ENCODE assay signal across 9 cellular contexts in the genomic region with DNA sequence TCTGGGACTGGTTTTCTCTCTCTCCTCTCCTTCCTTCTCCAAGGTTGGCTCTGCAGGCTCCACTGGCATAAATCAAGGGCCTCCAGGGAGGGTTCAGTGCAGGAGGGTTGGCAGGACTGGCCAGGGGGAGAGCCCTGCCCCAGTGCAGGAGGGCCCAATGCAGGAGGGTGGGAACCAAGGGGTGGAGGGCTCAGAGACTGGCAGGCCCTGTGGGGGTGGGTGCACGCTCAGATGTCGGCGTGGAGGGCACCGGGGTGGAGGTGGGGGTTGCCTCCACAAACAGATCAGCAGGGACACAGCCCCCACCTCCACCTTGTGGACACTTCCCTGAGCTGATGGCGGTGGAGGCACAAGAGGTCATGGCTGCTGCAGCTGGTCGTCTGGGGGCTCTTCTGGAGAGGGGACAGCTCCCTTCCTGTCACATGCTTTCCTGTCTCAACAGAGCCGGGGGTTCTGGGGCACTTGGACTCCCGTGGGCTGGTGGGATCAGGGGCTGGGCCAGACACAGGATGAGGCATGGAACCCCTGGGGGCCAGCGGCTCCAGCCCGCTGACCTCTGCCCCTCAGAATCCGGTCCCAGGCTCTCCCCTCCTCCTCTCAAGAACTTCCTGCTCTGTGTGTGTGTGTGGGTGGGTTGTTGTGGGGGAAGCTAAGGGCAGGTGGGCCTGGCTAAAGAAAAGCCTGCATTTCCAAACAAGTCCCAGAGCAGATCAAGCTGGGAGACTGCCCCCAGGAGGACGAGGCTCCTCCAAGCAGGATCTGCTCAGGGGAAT. TPM values are rescaled to one million over a fixed set of nuclear protein-coding genes. Genes with fewer than 3 reads are reported as not detected.
DNase-seq lines count a peak whose midpoint lies in the region; ATAC-seq and TF ChIP-seq lines count a peak whose summit lies in the region.
"Had no signal": no experiment of that assay in that cellular context is flagged by ENCODE, and none has a peak within 500 bp of the region (broad histone marks: within the 10 kb centered on the region; RNA-seq: fewer than 3 reads in every experiment).

No MANE protein-coding gene starts in this region.

- H3K27me3 Mint-ChIP-seq in WTC11 (ENCODE audit: low read depth), result peaks cover 9% of the 10 kb centered on the region

- H3K27ac ChIP-seq in spleen, result peak overlapping the region; percentile 60 to 99 (median 84)

- intact Hi-C loops in left ventricle myocardium superior (cut with micrococcal nuclease), result no loop called here
- intact Hi-C loops in spleen (cut with DNase I; ENCODE audit: low total_unique reads), result no loop called here

- peaks cover 0 to 26% (median 15%) of the 10 kb centered on the region in 6 donors for H3K36me3 ChIP-seq in spleen

- peaks cover 0 to 20% (median 11%) of the 10 kb centered on the region in 7 donors for H3K27me3 ChIP-seq in spleen (replicated peaks in 1 of 7)

- TF ChIP-seq POLR2A in spleen (IDR thresholded peaks at IDR 0.05), result no peak

- peak overlapping the region in 3 of 8 donors; percentile 1 to 33 (median 12) for H3K4me3 ChIP-seq in spleen

- H3K27ac Mint-ChIP-seq in WTC11, result peak overlapping the region; percentile 86

- peak; percentile 11 for DNase-seq in NCI-H1694 (lab: John Stamatoyannopoulos, UW)
- no peak for DNase-seq in NCI-H1694 treated with DMSO at 0.1 percent for 48 hours (lab: John Stamatoyannopoulos, UW)
- no peak for DNase-seq in WTC11 (ENCODE audit: low spot score)
- DNase-seq in left ventricle myocardium superior, result peak; percentile 68
- peak; percentile 85 for DNase-seq in spleen
- no peak for DNase-seq in DMS153 treated with DMSO at 0.1 percent for 48 hours (lab: John Stamatoyannopoulos, UW; ENCODE audit: unreplicated experiment)

- CTCF ChIA-PET in WTC11 (lab: Charles Lee), result interaction anchor here (0.6 to 3.9 kb wide), 17 partner anchors 10 to 320 kb away, joined by 3 to 34 read pairs (median 4); a partner anchor contains a TSS

- peaks cover 57 to 100% (median 90%) of the 10 kb centered on the region in 6 donors for H3K4me1 ChIP-seq in spleen

- H3K9me3 Mint-ChIP-seq in WTC11, result no peaks in the 10 kb centered on the region

- POLR2A ChIA-PET in WTC11 (lab: Charles Lee), result interaction anchor here (0.6 to 1.2 kb wide), 5 partner anchors 11 to 50 kb away, joined by 3 to 7 read pairs (median 5); no protein-coding TSS in a partner anchor

- peaks cover 4% of the 10 kb centered on the region; the same call in 1 of the 2 replicates for H3K36me3 Mint-ChIP-seq in WTC11

- H3K4me3 Mint-ChIP-seq in WTC11, result peak overlapping the region; percentile 43

- H3K4me1 Mint-ChIP-seq in WTC11, result peaks cover 47% of the 10 kb centered on the region

- TF ChIP-seq CTCF in WTC11 (IDR thresholded peaks at IDR 0.05) (no peak), spleen (IDR thresholded peaks at IDR 0.05 in 8 of 11, conservative IDR thresholded peaks at IDR 0.05 in 3 of 11) (peak in 7 of 11 experiments; percentile 22 to 48 (median 29))

- peak; percentile 33 for ATAC-seq in WTC11
- ATAC-seq in left ventricle myocardium superior, result peak; percentile 48
- ATAC-seq in HG02571 (IDR thresholded peaks at IDR 0.05; ENCODE audit: unreplicated experiment), result no peak
- no peak for ATAC-seq in HG02840 (IDR thresholded peaks at IDR 0.05; ENCODE audit: low FRiP score, unreplicated experiment)

- WGBS in spleen, 5 donors, result 2 to 11% (median 3%) methylated on average over 9 to 12 of the region's 12 CpGs

- no peaks in the 10 kb centered on the region for H3K9me3 ChIP-seq in spleen

TF ChIP-seq in WTC11, 78 proteins besides CTCF, POLR2A, EP300 and RAD21 (continues in another document):
- TF ChIP-seq, protein P1, sequence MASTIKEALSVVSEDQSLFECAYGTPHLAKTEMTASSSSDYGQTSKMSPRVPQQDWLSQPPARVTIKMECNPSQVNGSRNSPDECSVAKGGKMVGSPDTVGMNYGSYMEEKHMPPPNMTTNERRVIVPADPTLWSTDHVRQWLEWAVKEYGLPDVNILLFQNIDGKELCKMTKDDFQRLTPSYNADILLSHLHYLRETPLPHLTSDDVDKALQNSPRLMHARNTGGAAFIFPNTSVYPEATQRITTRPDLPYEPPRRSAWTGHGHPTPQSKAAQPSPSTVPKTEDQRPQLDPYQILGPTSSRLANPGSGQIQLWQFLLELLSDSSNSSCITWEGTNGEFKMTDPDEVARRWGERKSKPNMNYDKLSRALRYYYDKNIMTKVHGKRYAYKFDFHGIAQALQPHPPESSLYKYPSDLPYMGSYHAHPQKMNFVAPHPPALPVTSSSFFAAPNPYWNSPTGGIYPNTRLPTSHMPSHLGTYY (CRISPR knock-in tag; IDR thresholded peaks at IDR 0.05), result no peak
- TF ChIP-seq, protein P2, sequence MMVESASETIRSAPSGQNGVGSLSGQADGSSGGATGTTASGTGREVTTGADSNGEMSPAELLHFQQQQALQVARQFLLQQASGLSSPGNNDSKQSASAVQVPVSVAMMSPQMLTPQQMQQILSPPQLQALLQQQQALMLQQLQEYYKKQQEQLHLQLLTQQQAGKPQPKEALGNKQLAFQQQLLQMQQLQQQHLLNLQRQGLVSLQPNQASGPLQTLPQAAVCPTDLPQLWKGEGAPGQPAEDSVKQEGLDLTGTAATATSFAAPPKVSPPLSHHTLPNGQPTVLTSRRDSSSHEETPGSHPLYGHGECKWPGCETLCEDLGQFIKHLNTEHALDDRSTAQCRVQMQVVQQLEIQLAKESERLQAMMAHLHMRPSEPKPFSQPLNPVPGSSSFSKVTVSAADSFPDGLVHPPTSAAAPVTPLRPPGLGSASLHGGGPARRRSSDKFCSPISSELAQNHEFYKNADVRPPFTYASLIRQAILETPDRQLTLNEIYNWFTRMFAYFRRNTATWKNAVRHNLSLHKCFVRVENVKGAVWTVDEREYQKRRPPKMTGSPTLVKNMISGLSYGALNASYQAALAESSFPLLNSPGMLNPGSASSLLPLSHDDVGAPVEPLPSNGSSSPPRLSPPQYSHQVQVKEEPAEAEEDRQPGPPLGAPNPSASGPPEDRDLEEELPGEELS (CRISPR knock-in tag; IDR thresholded peaks at IDR 0.05), result peak; percentile 62; the same call in 1 of the 2 replicates
- TF ChIP-seq, protein P3, sequence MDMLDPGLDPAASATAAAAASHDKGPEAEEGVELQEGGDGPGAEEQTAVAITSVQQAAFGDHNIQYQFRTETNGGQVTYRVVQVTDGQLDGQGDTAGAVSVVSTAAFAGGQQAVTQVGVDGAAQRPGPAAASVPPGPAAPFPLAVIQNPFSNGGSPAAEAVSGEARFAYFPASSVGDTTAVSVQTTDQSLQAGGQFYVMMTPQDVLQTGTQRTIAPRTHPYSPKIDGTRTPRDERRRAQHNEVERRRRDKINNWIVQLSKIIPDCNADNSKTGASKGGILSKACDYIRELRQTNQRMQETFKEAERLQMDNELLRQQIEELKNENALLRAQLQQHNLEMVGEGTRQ (CRISPR knock-in tag; IDR thresholded peaks at IDR 0.05), result peak; percentile 72
- TF ChIP-seq GABPB1 (CRISPR knock-in tag; IDR thresholded peaks at IDR 0.05), result 0 out of 2 replicates have a peak, but pooled peaks have one; percentile 19
- 0 out of 2 replicates have a peak, but pooled peaks have one; percentile 12 for TF ChIP-seq SMAD3 (CRISPR knock-in tag; IDR thresholded peaks at IDR 0.05; ENCODE audit: borderline replicate concordance)
- TF ChIP-seq, protein P4, sequence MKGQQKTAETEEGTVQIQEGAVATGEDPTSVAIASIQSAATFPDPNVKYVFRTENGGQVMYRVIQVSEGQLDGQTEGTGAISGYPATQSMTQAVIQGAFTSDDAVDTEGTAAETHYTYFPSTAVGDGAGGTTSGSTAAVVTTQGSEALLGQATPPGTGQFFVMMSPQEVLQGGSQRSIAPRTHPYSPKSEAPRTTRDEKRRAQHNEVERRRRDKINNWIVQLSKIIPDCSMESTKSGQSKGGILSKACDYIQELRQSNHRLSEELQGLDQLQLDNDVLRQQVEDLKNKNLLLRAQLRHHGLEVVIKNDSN (CRISPR knock-in tag; IDR thresholded peaks at IDR 0.05), result peak; percentile 59; the same call in 1 of the 2 replicates
- TF ChIP-seq, protein P5, sequence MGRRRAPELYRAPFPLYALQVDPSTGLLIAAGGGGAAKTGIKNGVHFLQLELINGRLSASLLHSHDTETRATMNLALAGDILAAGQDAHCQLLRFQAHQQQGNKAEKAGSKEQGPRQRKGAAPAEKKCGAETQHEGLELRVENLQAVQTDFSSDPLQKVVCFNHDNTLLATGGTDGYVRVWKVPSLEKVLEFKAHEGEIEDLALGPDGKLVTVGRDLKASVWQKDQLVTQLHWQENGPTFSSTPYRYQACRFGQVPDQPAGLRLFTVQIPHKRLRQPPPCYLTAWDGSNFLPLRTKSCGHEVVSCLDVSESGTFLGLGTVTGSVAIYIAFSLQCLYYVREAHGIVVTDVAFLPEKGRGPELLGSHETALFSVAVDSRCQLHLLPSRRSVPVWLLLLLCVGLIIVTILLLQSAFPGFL (CRISPR knock-in tag; IDR thresholded peaks at IDR 0.05; ENCODE audit: borderline replicate concordance), result 0 out of 2 replicates have a peak, but pooled peaks have one; percentile 55
- no peak for TF ChIP-seq GTF2I (CRISPR knock-in tag; conservative IDR thresholded peaks at IDR 0.05)

RNA-seq across cellular contexts. Expression of a gene that starts 2.7 kb away (rescaled TPM):
- total RNA-seq in WTC11 (2021), result 0.11 TPM in 1 of 3 replicates, not detected in the others
- total RNA-seq in left ventricle myocardium superior, result not detected
- total RNA-seq in spleen, result not detected
- under 1 TPM; 0.49 to 0.86 (median 0.57) TPM for polyA plus RNA-seq in spleen
- total RNA-seq: subcutaneous adipose tissue had no signal

RNA-seq across cellular contexts. Expression of a gene that starts 6.5 kb away (rescaled TPM):
- 80.8 to 87.2 TPM (median 85.6 TPM) in 3 replicates for total RNA-seq in WTC11 (2021)
- 78.0 TPM for total RNA-seq in left ventricle myocardium superior
- total RNA-seq in spleen, result 100 to 1,000 TPM in 1 of 7 donors, 10 to 100 TPM in 6; 66.3 to 102 (median 92.1) TPM
- 10 to 100 TPM; 60.2 to 94.6 (median 63.5) TPM for polyA plus RNA-seq in spleen

RNA-seq across cellular contexts. Expression of a gene that starts 27.5 kb away (rescaled TPM):
- total RNA-seq in WTC11 (2021), result 18.9 to 20.1 TPM (median 20.1 TPM) in 3 replicates
- total RNA-seq in left ventricle myocardium superior, result 13.1 TPM
- total RNA-seq in spleen, result 10 to 100 TPM; 27.6 to 76.5 (median 35.9) TPM
- polyA plus RNA-seq in spleen, result 10 to 100 TPM in 1 of 3 donors, 1 to 10 TPM in 2; 3.6 to 14.7 (median 4.7) TPM

RNA-seq across cellular contexts. Expression of a gene that starts 36.3 kb away (rescaled TPM):
- total RNA-seq in WTC11 (2021) (28.5 to 31.5 TPM (median 29.6 TPM) in 3 replicates), left ventricle myocardium superior (47.3 TPM), spleen (10 to 100 TPM; 47.5 to 83.1 (median 65.4) TPM)
- polyA plus RNA-seq in spleen, result 10 to 100 TPM; 12.7 to 32.3 (median 15.2) TPM

Comparison
In these comparisons a context has a peak if more than half of its experiments do, and no peak if none do; other contexts are left out.
1. DNase-seq: peak in NCI-H1694 (single experiment), left ventricle myocardium superior (single experiment) and spleen (single experiment); none in NCI-H1694 treated with DMSO at 0.1 percent for 48 hours (single experiment), WTC11 (single experiment) and DMS153 treated with DMSO at 0.1 percent for 48 hours (single experiment).
2. ATAC-seq: peak in WTC11 (single experiment) and left ventricle myocardium superior (single experiment); none in HG02571 (single experiment) and HG02840 (single experiment).